In the genomic region with DNA sequence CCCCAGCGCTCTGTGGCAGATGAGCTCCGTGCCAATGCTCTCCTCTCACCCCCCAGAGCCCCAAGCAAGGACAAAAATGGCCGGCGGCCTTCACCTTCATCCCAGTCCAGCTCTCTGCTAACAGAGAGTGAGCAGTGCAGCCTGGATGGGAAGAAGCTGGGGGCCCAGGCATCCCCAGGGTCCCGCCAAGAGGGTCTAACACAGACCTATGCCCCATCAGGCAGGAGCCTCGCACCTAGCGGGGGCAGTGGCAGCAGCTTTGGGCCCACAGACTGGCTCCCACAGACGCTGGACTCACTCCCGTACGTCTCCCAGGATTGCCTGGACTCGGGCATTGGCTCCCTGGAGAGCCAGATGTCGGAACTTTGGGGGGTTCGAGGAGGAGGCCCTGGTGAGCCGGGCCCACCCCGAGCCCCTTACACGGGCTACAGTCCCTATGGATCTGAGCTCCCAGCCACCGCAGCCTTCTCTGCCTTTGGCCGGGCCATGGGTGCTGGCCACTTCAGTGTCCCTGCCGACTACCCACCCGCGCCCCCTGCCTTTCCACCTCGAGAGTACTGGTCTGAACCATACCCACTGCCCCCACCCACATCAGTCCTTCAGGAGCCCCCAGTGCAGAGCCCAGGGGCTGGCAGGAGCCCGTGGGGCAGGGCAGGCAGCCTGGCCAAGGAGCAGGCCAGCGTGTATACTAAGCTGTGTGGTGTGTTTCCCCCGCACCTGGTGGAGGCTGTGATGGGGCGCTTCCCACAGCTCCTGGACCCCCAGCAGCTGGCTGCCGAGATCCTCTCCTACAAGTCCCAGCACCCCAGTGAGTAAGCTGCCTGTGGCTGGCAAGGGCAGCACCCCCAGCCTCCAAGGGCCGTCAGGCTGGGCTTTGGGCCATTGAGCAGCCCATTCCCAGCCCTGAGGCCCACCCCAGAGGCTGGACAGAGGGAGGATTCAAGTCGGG, we compare ENCODE assay signal across 12 cellular contexts. TPM values are rescaled to one million over a fixed set of nuclear protein-coding genes. Genes with fewer than 3 reads are reported as not detected.
DNase-seq lines count a peak whose midpoint lies in the region; TF ChIP-seq lines count a peak whose summit lies in the region.
"Had no signal": no experiment of that assay in that cellular context is flagged by ENCODE, and none has a peak within 500 bp of the region (broad histone marks: within the 10 kb centered on the region; RNA-seq: fewer than 3 reads in every experiment).

No MANE protein-coding gene starts in this region.

- no peak for TF ChIP-seq POLR2A in spleen (IDR thresholded peaks at IDR 0.05)

- no peak overlapping the region for H3K4me3 Mint-ChIP-seq in T-helper 1 cell treated with Interleukin-12 subunit alpha and Interleukin-12 subunit beta and Interleukin-4 antibody, amounts not matched to agents 30 μg/mL and 1 μg/mL, for 36 hours
- H3K4me3 Mint-ChIP-seq in nephron progenitor cell = no peak overlapping the region

- H3K27ac ChIP-seq in VCaP (peak overlapping the region; percentile 99), epithelial cell of prostate (peak overlapping the region; percentile 99), spleen (peak overlapping the region in 5 of 8 donors; percentile 62 to 98 (median 78))
- H3K27ac ChIP-seq: 22Rv1, SK-N-MC had no signal

- H3K27ac Mint-ChIP-seq in T-helper 1 cell treated with Interleukin-12 subunit alpha and Interleukin-12 subunit beta and Interleukin-4 antibody, amounts not matched to agents 30 μg/mL and 1 μg/mL, for 36 hours = peak overlapping the region; percentile 71
- H3K27ac Mint-ChIP-seq in nephron progenitor cell = no peak overlapping the region

- H3K27me3 ChIP-seq in spleen (replicated peaks in 1 of 7) = no peaks in the 10 kb centered on the region

- H3K36me3 Mint-ChIP-seq in T-helper 1 cell treated with Interleukin-12 subunit alpha and Interleukin-12 subunit beta and Interleukin-4 antibody, amounts not matched to agents 30 μg/mL and 1 μg/mL, for 36 hours (ENCODE audit: low read depth) = peaks cover 50% of the 10 kb centered on the region
- H3K36me3 Mint-ChIP-seq in nephron progenitor cell (ENCODE audit: low read depth) = peaks cover 10% of the 10 kb centered on the region

- no peaks in the 10 kb centered on the region for H3K27me3 Mint-ChIP-seq in T-helper 1 cell treated with Interleukin-12 subunit alpha and Interleukin-12 subunit beta and Interleukin-4 antibody, amounts not matched to agents 30 μg/mL and 1 μg/mL, for 36 hours (ENCODE audit: low read depth)
- H3K27me3 Mint-ChIP-seq in nephron progenitor cell (ENCODE audit: low read depth, poor library complexity) = peaks cover 4% of the 10 kb centered on the region

- H3K4me3 ChIP-seq in spleen = no peak overlapping the region
- H3K4me3 ChIP-seq: SK-N-MC had no signal

- H3K9me3 Mint-ChIP-seq in T-helper 1 cell treated with Interleukin-12 subunit alpha and Interleukin-12 subunit beta and Interleukin-4 antibody, amounts not matched to agents 30 μg/mL and 1 μg/mL, for 36 hours = no peaks in the 10 kb centered on the region
- H3K9me3 Mint-ChIP-seq in nephron progenitor cell = no peaks in the 10 kb centered on the region

- no peaks in the 10 kb centered on the region for H3K9me3 ChIP-seq in spleen

- DNase-seq in T-helper 1 cell = no peak
- DNase-seq in epithelial cell of prostate (ENCODE audit: low read depth, low spot score) = no peak
- no peak for DNase-seq in spleen
- DNase-seq in OCI-M2 (lab: John Stamatoyannopoulos, UW; ENCODE audit: unreplicated experiment) = no peak
- no peak for DNase-seq in NCI-H2081 (lab: John Stamatoyannopoulos, UW)
- no peak for DNase-seq in nephron progenitor cell
- DNase-seq: effector CD4-positive, alpha-beta T cell; NCI-H146 had no signal

- H3K36me3 ChIP-seq in spleen = peaks cover 3 to 71% (median 51%) of the 10 kb centered on the region in 6 donors

- H3K4me1 Mint-ChIP-seq in T-helper 1 cell treated with Interleukin-12 subunit alpha and Interleukin-12 subunit beta and Interleukin-4 antibody, amounts not matched to agents 30 μg/mL and 1 μg/mL, for 36 hours (ENCODE audit: low read depth) = peaks cover 34% of the 10 kb centered on the region
- peaks cover 15% of the 10 kb centered on the region for H3K4me1 Mint-ChIP-seq in nephron progenitor cell

- intact Hi-C loops in spleen (cut with DNase I; ENCODE audit: low total_unique reads) = no loop called here

- H3K4me1 ChIP-seq in spleen = peaks cover 63 to 100% (median 89%) of the 10 kb centered on the region in 6 donors

- 87 to 91% (median 89%) methylated on average over 15 to 29 of the region's 29 CpGs for WGBS in spleen, 5 donors

- TF ChIP-seq CTCF in VCaP (conservative IDR thresholded peaks at IDR 0.05) (no peak), spleen (IDR thresholded peaks at IDR 0.05 in 8 of 11, conservative IDR thresholded peaks at IDR 0.05 in 3 of 11) (no peak), nephron progenitor cell (IDR thresholded peaks at IDR 0.05) (no peak)

RNA-seq across cellular contexts. Expression of gene ZC3H12A, which starts 8.7 kb away (rescaled TPM):
- total RNA-seq in spleen = 10 to 100 TPM; 18.0 to 33.1 (median 21.3) TPM
- polyA plus RNA-seq in spleen = 10 to 100 TPM in 2 of 3 donors, 1 to 10 TPM in 1; 9.7 to 12.8 (median 11.3) TPM

RNA-seq across cellular contexts. Expression of gene MEAF6, which starts 31.5 kb away (rescaled TPM):
- 10 to 100 TPM; 39.5 to 69.0 (median 51.1) TPM for total RNA-seq in spleen
- polyA plus RNA-seq in spleen = 10 to 100 TPM; 56.5 to 59.8 (median 57.7) TPM
